In genomic region chr18:71673498-71673897, GRCh38 we compare ENCODE assay signal across 19 cellular contexts.
DNase-seq lines count a peak whose midpoint lies in the region; ATAC-seq lines count a peak whose summit lies in the region.
"Had no signal": no experiment of that assay in that cellular context is flagged by ENCODE, and none has a peak within 500 bp of the region (broad histone marks: within the 10 kb centered on the region; RNA-seq: fewer than 3 reads in every experiment).

No MANE protein-coding gene starts in this region.

- H3K9me3 Mint-ChIP-seq in stimulated activated naive CD8-positive, alpha-beta T cell treated with anti-CD3 and anti-CD28 coated beads, Interleukin-15, amount 100 ng/mL, for 72 hours = no peaks in the 10 kb centered on the region

- no peaks in the 10 kb centered on the region for H3K27me3 Mint-ChIP-seq in stimulated activated naive CD8-positive, alpha-beta T cell treated with anti-CD3 and anti-CD28 coated beads, Interleukin-15, amount 100 ng/mL, for 72 hours
- H3K27me3 Mint-ChIP-seq: CD4-positive, alpha-beta T cell had no signal

- H3K27ac Mint-ChIP-seq in stimulated activated naive CD8-positive, alpha-beta T cell treated with anti-CD3 and anti-CD28 coated beads, Interleukin-15, amount 100 ng/mL, for 72 hours = no peak overlapping the region
- H3K27ac Mint-ChIP-seq: CD4-positive, alpha-beta T cell had no signal

- DNase-seq in stimulated activated naive CD8-positive, alpha-beta T cell treated with anti-CD3 and anti-CD28 coated beads, Interleukin-15, amount 100 ng/mL, for 72 hours = no peak
- DNase-seq in stimulated activated naive CD8-positive, alpha-beta T cell treated with anti-CD3 and anti-CD28 coated beads, Interleukin-15, Interleukin-2, amounts not matched to agents 100 U/mL and 50 U/mL, for 24 hours = no peak
- DNase-seq in SJCRH30 = peak; percentile 4 to 17
- DNase-seq in iris pigment epithelial cell (ENCODE audit: low read depth) = peak; percentile 19
- DNase-seq: Calu3; CD4-positive, alpha-beta T cell; EL; GOT3; NCI-H1048; NCI-H1436; NCI-H2029 treated with DMSO at 0.1 percent for 48 hours; NCI-H2171; NCI-H446; NCI-H82; PC-9 had no signal

- H3K4me3 ChIP-seq in SJCRH30 = no peak overlapping the region
- H3K4me3 ChIP-seq: PC-9 had no signal

- H3K27me3 ChIP-seq in SJCRH30 = no peaks in the 10 kb centered on the region

- H3K4me1 ChIP-seq in SJCRH30 = no peaks in the 10 kb centered on the region

- H3K4me3 Mint-ChIP-seq in stimulated activated naive CD8-positive, alpha-beta T cell treated with anti-CD3 and anti-CD28 coated beads, Interleukin-15, amount 100 ng/mL, for 72 hours = no peak overlapping the region
- H3K4me3 Mint-ChIP-seq: CD4-positive, alpha-beta T cell had no signal

- H3K4me1 Mint-ChIP-seq in stimulated activated naive CD8-positive, alpha-beta T cell treated with anti-CD3 and anti-CD28 coated beads, Interleukin-15, amount 100 ng/mL, for 72 hours = no peaks in the 10 kb centered on the region

- H3K27ac ChIP-seq in SJCRH30 = no peak overlapping the region
- H3K27ac ChIP-seq: PC-9 had no signal

- peak; percentile 35 for ATAC-seq in stimulated activated naive CD8-positive, alpha-beta T cell treated with anti-CD3 and anti-CD28 coated beads, Interleukin-15, amount 100 ng/mL, for 72 hours
- no peak for ATAC-seq in stimulated activated naive CD8-positive, alpha-beta T cell treated with anti-CD3 and anti-CD28 coated beads, Interleukin-15, Interleukin-2, amounts not matched to agents 100 U/mL and 50 U/mL, for 24 hours
- ATAC-seq in GM18519 (IDR thresholded peaks at IDR 0.05; ENCODE audit: low FRiP score, unreplicated experiment) (no peak), HG02678 (IDR thresholded peaks at IDR 0.05; ENCODE audit: unreplicated experiment) (no peak), GM19455 (IDR thresholded peaks at IDR 0.05; ENCODE audit: unreplicated experiment) (no peak), GM21717 (IDR thresholded peaks at IDR 0.05; ENCODE audit: unreplicated experiment) (no peak)

- no peaks in the 10 kb centered on the region for H3K9me3 ChIP-seq in SJCRH30 (replicated peaks)

- no peaks in the 10 kb centered on the region for H3K36me3 ChIP-seq in SJCRH30

Comparison
In these comparisons a context has a peak if more than half of its experiments do, and no peak if none do; other contexts are left out.
1. DNase-seq: peak in SJCRH30 (2 of 2) and iris pigment epithelial cell (single experiment); none in stimulated activated naive CD8-positive, alpha-beta T cell treated with anti-CD3 and anti-CD28 coated beads, Interleukin-15, amount 100 ng/mL, for 72 hours (0 of 2) and stimulated activated naive CD8-positive, alpha-beta T cell treated with anti-CD3 and anti-CD28 coated beads, Interleukin-15, Interleukin-2, amounts not matched to agents 100 U/mL and 50 U/mL, for 24 hours (single experiment).